2 cellular contexts compared by ENCODE assay signal in the genomic region with DNA sequence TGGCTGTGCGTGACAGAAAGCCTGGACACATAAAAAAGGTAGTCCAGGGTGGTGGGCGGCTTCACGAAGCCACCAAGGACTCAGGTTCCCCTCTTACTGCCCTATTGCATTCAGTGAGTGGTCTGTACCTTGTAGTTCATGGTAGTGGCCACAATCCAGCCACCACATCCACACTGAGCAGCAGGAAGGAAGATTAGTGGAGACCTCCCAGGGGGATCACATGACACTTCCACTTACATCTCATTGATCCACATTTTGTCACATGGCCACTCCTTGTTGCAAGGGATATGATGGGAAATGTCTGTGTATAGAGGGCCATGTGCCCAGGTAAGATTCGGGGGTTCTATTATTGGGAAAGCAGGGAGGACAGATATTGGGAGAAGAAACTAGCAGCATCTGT.
A peak's percentile ranks its signal among the peaks of the same experiment; 100 is the strongest.
TF ChIP-seq lines count a peak whose summit lies in the region.

No MANE protein-coding gene starts in this region.

TF ChIP-seq in A549, 52 proteins besides CTCF, POLR2A, EP300 and RAD21:
- TF ChIP-seq HEYL (CRISPR knock-in tag; IDR thresholded peaks at IDR 0.05) (no peak), NPAS2 (CRISPR knock-in tag; IDR thresholded peaks at IDR 0.05; ENCODE audit: borderline replicate concordance) (no peak), RARB (CRISPR knock-in tag; IDR thresholded peaks at IDR 0.05) (no peak)
- TF ChIP-seq, protein P1, sequence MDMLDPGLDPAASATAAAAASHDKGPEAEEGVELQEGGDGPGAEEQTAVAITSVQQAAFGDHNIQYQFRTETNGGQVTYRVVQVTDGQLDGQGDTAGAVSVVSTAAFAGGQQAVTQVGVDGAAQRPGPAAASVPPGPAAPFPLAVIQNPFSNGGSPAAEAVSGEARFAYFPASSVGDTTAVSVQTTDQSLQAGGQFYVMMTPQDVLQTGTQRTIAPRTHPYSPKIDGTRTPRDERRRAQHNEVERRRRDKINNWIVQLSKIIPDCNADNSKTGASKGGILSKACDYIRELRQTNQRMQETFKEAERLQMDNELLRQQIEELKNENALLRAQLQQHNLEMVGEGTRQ (IDR thresholded peaks at IDR 0.05), result 0 out of 2 replicates have a peak, but pooled peaks have one; percentile 35
TF ChIP-seq in A549: peak in this region for 1.

TF ChIP-seq in GM12878, 131 proteins besides CTCF, POLR2A, EP300 and RAD21:
- TF ChIP-seq MAX (IDR thresholded peaks at IDR 0.05; ENCODE audit: low read depth, low read length), result no peak
- no peak for TF ChIP-seq ZZZ3 (IDR thresholded peaks at IDR 0.05; ENCODE audit: control insufficient read depth, insufficient read length, low read depth)
- TF ChIP-seq SMC3 (IDR thresholded peaks at IDR 0.05; ENCODE audit: borderline replicate concordance, low read length), result 0 out of 2 replicates have a peak, but pooled peaks have one; percentile 8
- TF ChIP-seq RAD51 (IDR thresholded peaks at IDR 0.05), result peak; percentile 75
- TF ChIP-seq EED (IDR thresholded peaks at IDR 0.05; ENCODE audit: low read depth), result no peak
